In genomic region chr20:46955601-46956556, GRCh38 we compare ENCODE assay signal across 1 cellular context.
TF ChIP-seq lines count a peak whose summit lies in the region.

No MANE protein-coding gene starts in this region.

TF ChIP-seq in HepG2, 621 proteins besides CTCF, POLR2A, EP300 and RAD21 (continued from another document):
- TF ChIP-seq ZBTB40 (IDR thresholded peaks at IDR 0.05), result peak; percentile 65
- peak; percentile 86; the same call in 1 of the 2 replicates for TF ChIP-seq ZBTB40 (CRISPR knock-in tag; IDR thresholded peaks at IDR 0.05)
- no peak for TF ChIP-seq USF2 (IDR thresholded peaks at IDR 0.05; ENCODE audit: low read depth, low read length)
- no peak for TF ChIP-seq USF2 (CRISPR knock-in tag; IDR thresholded peaks at IDR 0.05; ENCODE audit: borderline replicate concordance)
- TF ChIP-seq SRF (IDR thresholded peaks at IDR 0.05; ENCODE audit: low read depth, low read length), result no peak
- TF ChIP-seq ZNF12 (CRISPR knock-in tag; IDR thresholded peaks at IDR 0.05), result peak; percentile 97
- TF ChIP-seq TFDP2 (CRISPR knock-in tag; IDR thresholded peaks at IDR 0.05), result no peak
- TF ChIP-seq ZBTB34 (CRISPR knock-in tag; IDR thresholded peaks at IDR 0.05), result no peak
- no peak for TF ChIP-seq CHD4 (IDR thresholded peaks at IDR 0.05; ENCODE audit: borderline replicate concordance, low read length)
- no peak for TF ChIP-seq STAG1 (CRISPR knock-in tag; IDR thresholded peaks at IDR 0.05)
- TF ChIP-seq SAP130 (CRISPR knock-in tag; IDR thresholded peaks at IDR 0.05; ENCODE audit: low read depth), result no peak
TF ChIP-seq in HepG2: peak in this region for 2.
